ENCODE assay signal across 8 cellular contexts in the genomic region with DNA sequence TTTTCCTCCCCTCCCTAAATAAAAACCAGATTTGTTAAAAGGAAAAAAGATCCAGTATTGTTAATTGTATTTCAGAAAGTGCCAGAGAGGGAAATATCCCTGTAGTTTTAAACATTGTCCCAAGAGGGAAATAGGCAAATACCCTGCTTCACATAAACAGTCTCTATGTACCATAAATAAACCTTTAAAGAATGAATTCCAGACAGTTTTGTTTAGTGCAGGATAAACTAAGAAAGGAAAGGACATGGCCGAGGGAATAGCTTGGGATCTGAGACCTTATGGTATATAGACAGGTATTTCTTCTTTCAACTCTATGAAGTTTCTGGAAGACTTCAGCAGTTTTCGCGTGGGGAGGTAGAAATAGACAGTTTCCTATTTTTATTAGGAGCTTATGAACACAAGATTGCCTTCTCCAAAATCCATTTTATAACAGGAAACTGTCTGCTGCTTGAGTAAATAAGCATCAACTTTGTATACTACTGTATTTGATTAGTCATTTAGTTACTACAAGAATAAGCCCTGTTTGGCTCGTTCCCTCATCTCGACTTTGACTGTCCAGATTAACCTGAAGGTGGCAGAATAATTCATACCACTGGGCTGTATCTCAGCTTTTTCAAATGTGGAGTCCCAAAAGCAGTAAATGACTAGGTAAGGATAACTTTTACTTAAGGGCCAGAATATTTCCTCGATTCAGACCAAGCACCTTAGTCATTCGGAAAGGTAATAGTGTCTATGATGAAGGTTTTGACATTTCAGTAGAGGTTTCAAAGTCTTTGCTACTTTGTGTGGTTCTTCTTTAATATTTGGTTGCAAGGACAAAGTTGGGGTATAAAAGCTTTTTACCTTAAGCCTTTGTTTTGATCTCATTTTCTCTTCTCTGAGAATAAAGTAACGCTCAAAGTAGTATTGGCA.
DNase-seq lines count a peak whose midpoint lies in the region; ATAC-seq and TF ChIP-seq lines count a peak whose summit lies in the region.

No MANE protein-coding gene starts in this region.

- H3K9me3 ChIP-seq in A673 (ENCODE audit: low read depth, low read length, poor library complexity, severe bottlenecking) (no peaks in the 10 kb centered on the region), suprapubic skin (no peaks in the 10 kb centered on the region)

- no peak overlapping the region for H3K4me3 ChIP-seq in A673 (ENCODE audit: low read depth, low read length, poor library complexity, severe bottlenecking)
- no peak overlapping the region for H3K4me3 ChIP-seq in astrocyte of the spinal cord (ENCODE audit: low read depth, low read length)
- no peak overlapping the region for H3K4me3 ChIP-seq in kidney epithelial cell (ENCODE audit: low read depth, low read length)
- no peak overlapping the region for H3K4me3 ChIP-seq in suprapubic skin

- POLR2A ChIA-PET in A673 (lab: Charles Lee; ENCODE audit: low non-redundant PET) = no interaction called here

- no peak for TF ChIP-seq POLR2A in suprapubic skin (IDR thresholded peaks at IDR 0.05)

- DNase-seq in A673 (ENCODE audit: low spot score) = peak; percentile 22
- peak; percentile 83 for DNase-seq in H4 (ENCODE audit: low spot score)
- peak; percentile 72 for DNase-seq in astrocyte of the spinal cord (ENCODE audit: low read depth, low spot score)
- no peak for DNase-seq in kidney epithelial cell (ENCODE audit: low read depth)
- DNase-seq in suprapubic skin (ENCODE audit: low spot score in 2 of 2) = no peak
- DNase-seq in NOMO-1 treated with dmso at 0.1 percent for 144 hours (lab: John Stamatoyannopoulos, UW; ENCODE audit: unreplicated experiment) = no peak

- H3K27me3 ChIP-seq in A673 (replicated peaks; ENCODE audit: insufficient read depth, low read depth, low read length, poor library complexity) = no peaks in the 10 kb centered on the region
- H3K27me3 ChIP-seq in kidney epithelial cell (ENCODE audit: control insufficient read depth, insufficient read depth, low read length) = no peaks in the 10 kb centered on the region
- H3K27me3 ChIP-seq in suprapubic skin = no peaks in the 10 kb centered on the region

- no peak for TF ChIP-seq EP300 in suprapubic skin (IDR thresholded peaks at IDR 0.05)

- intact Hi-C loops in A673 (cut with micrococcal nuclease; ENCODE audit: unreplicated experiment) = loop anchor here (5.0 kb wide), 1 partner anchor 210 kb away; the partner anchor contains the start of gene DHRS3

- CTCF ChIA-PET in A673 (lab: Charles Lee) = interaction anchor here (0.6 kb wide), 2 partner anchors 207 to 211 kb away, joined by 7 to 13 read pairs; partner anchors contain the start of gene DHRS3

- TF ChIP-seq CTCF in A673 (conservative IDR thresholded peaks at IDR 0.05; ENCODE audit: low read depth, low read length) = peak; percentile 48
- peak; percentile 46 for TF ChIP-seq CTCF in astrocyte of the spinal cord (IDR thresholded peaks at IDR 0.05; ENCODE audit: low read depth, low read length)
- peak; percentile 20 for TF ChIP-seq CTCF in kidney epithelial cell (IDR thresholded peaks at IDR 0.05; ENCODE audit: insufficient read depth, low read length, poor library complexity, severe bottlenecking)
- TF ChIP-seq CTCF in suprapubic skin (IDR thresholded peaks at IDR 0.05) = no peak

- ATAC-seq in GM21381 (IDR thresholded peaks at IDR 0.05; ENCODE audit: unreplicated experiment) (no peak), GM18909 (IDR thresholded peaks at IDR 0.05; ENCODE audit: poor library complexity, unreplicated experiment) (no peak)

- no TSS peak for BruUV-seq in A673 (replicated peaks; lab: Mats Ljungman, UMichigan)

- H3K36me3 ChIP-seq in A673 (ENCODE audit: insufficient read depth, low read length, poor library complexity, severe bottlenecking) (peaks cover 5% of the 10 kb centered on the region), kidney epithelial cell (ENCODE audit: control insufficient read depth, insufficient read depth, low read length) (no peaks in the 10 kb centered on the region), suprapubic skin (peaks cover 43% of the 10 kb centered on the region)

- in situ Hi-C loops in astrocyte of the spinal cord (cut with HindIII; ENCODE audit: low sequenced_read_pairs) = no loop called here

- no peaks in the 10 kb centered on the region for H3K4me1 ChIP-seq in A673 (ENCODE audit: insufficient read depth, low read length, poor library complexity, severe bottlenecking)
- peaks cover 41% of the 10 kb centered on the region for H3K4me1 ChIP-seq in suprapubic skin

- H3K27ac ChIP-seq in A673 (ENCODE audit: low read depth, low read length, poor library complexity, severe bottlenecking) (no peak overlapping the region), suprapubic skin (peak overlapping the region; percentile 66)

- WGBS in suprapubic skin = 52% methylated on average over 8 of the region's 8 CpGs

Comparison
In these comparisons a context has a peak if more than half of its experiments do, and no peak if none do; other contexts are left out.
1. DNase-seq: peak in A673 (single experiment), H4 (single experiment) and astrocyte of the spinal cord (single experiment); none in kidney epithelial cell (single experiment), suprapubic skin (0 of 2) and NOMO-1 treated with dmso at 0.1 percent for 144 hours (single experiment).
2. CTCF ChIP-seq: peak in A673 (single experiment), astrocyte of the spinal cord (single experiment) and kidney epithelial cell (single experiment); none in suprapubic skin (0 of 2).